In genomic region chr3:35448681-35449080, GRCh38 we compare ENCODE assay signal across 18 cellular contexts.
DNase-seq lines count a peak whose midpoint lies in the region; ATAC-seq, FAIRE-seq and TF ChIP-seq lines count a peak whose summit lies in the region.
"Had no signal": no experiment of that assay in that cellular context is flagged by ENCODE, and none has a peak within 500 bp of the region (broad histone marks: within the 10 kb centered on the region; RNA-seq: fewer than 3 reads in every experiment).

No MANE protein-coding gene starts in this region.

- intact Hi-C loops in HepG2 (cut with micrococcal nuclease; ENCODE audit: unreplicated experiment) (no loop called here), right lobe of liver (cut with DNase I) (no loop called here)

- H3K79me2 ChIP-seq in HepG2 (ENCODE audit: insufficient read depth, low read length) = no peaks in the 10 kb centered on the region

- H3K9ac ChIP-seq in liver (ENCODE audit: low read depth in 1 of 2, low read length in 2 of 2) (no peak overlapping the region), HepG2 (ENCODE audit: insufficient read depth, low read depth, low read length) (no peak overlapping the region)
- H3K9ac ChIP-seq: GM23248 had no signal

- H3K27me3 ChIP-seq in liver (ENCODE audit: control insufficient read depth in 4 of 4, insufficient read depth in 4 of 4, low read length in 3 of 4) (no peaks in the 10 kb centered on the region), HepG2 (ENCODE audit: control insufficient read depth in 1 of 2, insufficient read depth in 2 of 2, low read length in 2 of 2) (no peaks in the 10 kb centered on the region; a peak in 1 of 5 replicates), right lobe of liver (no peaks in the 10 kb centered on the region)

- no TSS peak for BruUV-seq in HepG2 (replicated peaks; lab: Mats Ljungman, UMichigan)

- POLR2A ChIA-PET in HepG2 (lab: Yijun Ruan, JAX) = no interaction called here

- H3K9me3 ChIP-seq in liver (ENCODE audit: control insufficient read depth in 4 of 4, low read length in 3 of 4) = no peaks in the 10 kb centered on the region
- peaks cover 20% of the 10 kb centered on the region; the same call in 1 of the 2 replicates for H3K9me3 ChIP-seq in HepG2 (ENCODE audit: low read length)
- H3K9me3 ChIP-seq in right lobe of liver = no peaks in the 10 kb centered on the region

- H3K4me2 ChIP-seq in HepG2 (ENCODE audit: low read depth, low read length) = no peak overlapping the region

- CTCF ChIA-PET in HepG2 (lab: Yijun Ruan, JAX; ENCODE audit: low intra/inter-chr PET ratio, low total read pairs) = no interaction called here

- H2AFZ ChIP-seq in HepG2 (ENCODE audit: low read length) = no peak overlapping the region
- H2AFZ ChIP-seq: GM23248 had no signal

- in situ Hi-C loops in HepG2 (cut with HindIII; ENCODE audit: extremely low pct_ligation_motif_present, low pct_unique_long_range_greater_than_20kb) = no loop called here

- TF ChIP-seq RAD21 in liver (IDR thresholded peaks at IDR 0.05) (no peak), HepG2 (CRISPR knock-in tag; IDR thresholded peaks at IDR 0.05) (no peak)

- WGBS in liver = 36% methylated on average over 1 of the region's 1 CpG
- WGBS in HepG2 (ENCODE audit: low lambda C conversion rate) = 0% methylated on average over 1 of the region's 1 CpG
- WGBS in right lobe of liver (ENCODE audit: insufficient coverage, low coverage, low lambda C conversion rate, missing lambda C conversion rate) = 4% methylated on average over 1 of the region's 1 CpG

- no peak for TF ChIP-seq CTCF in liver (IDR thresholded peaks at IDR 0.05; ENCODE audit: low read depth, low read length, missing input control)
- no peak for TF ChIP-seq CTCF in HepG2 (CRISPR knock-in tag; IDR thresholded peaks at IDR 0.05)
- no peak for TF ChIP-seq CTCF in right lobe of liver (IDR thresholded peaks at IDR 0.05)

- TF ChIP-seq EP300 in HepG2 (IDR thresholded peaks at IDR 0.05; ENCODE audit: low read depth in 2 of 2, low read length in 2 of 2) (no peak), HepG2 (CRISPR knock-in tag; IDR thresholded peaks at IDR 0.05; ENCODE audit: borderline replicate concordance) (no peak)

- H3K27ac ChIP-seq in liver (ENCODE audit: low read depth in 1 of 2, low read length in 2 of 2) (no peak overlapping the region), HepG2 (ENCODE audit: extremely low read length, insufficient read depth, low read length) (no peak overlapping the region), right lobe of liver (peak overlapping the region in 1 of 3 donors; percentile 48)
- H3K27ac ChIP-seq: GM23248 had no signal

- H3K4me1 ChIP-seq in liver (ENCODE audit: control insufficient read depth in 4 of 4, insufficient read depth in 4 of 4, low read length in 3 of 4) (peaks cover 0 to 15% (median 4%) of the 10 kb centered on the region in 4 donors), HepG2 (ENCODE audit: insufficient read depth, low read length) (no peaks in the 10 kb centered on the region), right lobe of liver (peaks cover 0 to 5% (median 0%) of the 10 kb centered on the region in 4 donors)

- no peak for FAIRE-seq in HepG2 (lab: Jason Lieb, UNC)
- FAIRE-seq: GM12891, GM18507, H1 had no signal

- H3K4me3 ChIP-seq in liver (ENCODE audit: low read depth in 1 of 3, low read length in 3 of 3) = no peak overlapping the region
- no peak overlapping the region for H3K4me3 ChIP-seq in HepG2 (replicated peaks in 1 of 3; ENCODE audit: insufficient read depth in 1 of 3, low read depth in 2 of 3, low read length in 3 of 3)
- no peak overlapping the region for H3K4me3 ChIP-seq in right lobe of liver
- H3K4me3 ChIP-seq: GM23248 had no signal

- DNase-seq in HepG2 (ENCODE audit: low spot score) (no peak), cerebellar cortex (ENCODE audit: low spot score) (peak; percentile 55), right lobe of liver (no peak), GM19240 (ENCODE audit: insufficient read length, low spot score) (no peak), NCI-H526 treated with DMSO at 0.1 percent for 48 hours (lab: John Stamatoyannopoulos, UW) (no peak), mesenteric fat pad (ENCODE audit: low spot score) (no peak)
- DNase-seq: Calu3; CD4-positive, alpha-beta memory T cell; COR-L47; DND-41; GDM1; GM23248; H7; HCEC 1CT had no signal

- no peaks in the 10 kb centered on the region for H3K36me3 ChIP-seq in liver (ENCODE audit: control insufficient read depth in 4 of 4, insufficient read depth in 3 of 4, low read depth in 1 of 4, low read length in 3 of 4)
- no peaks in the 10 kb centered on the region for H3K36me3 ChIP-seq in HepG2 (replicated peaks in 1 of 2; ENCODE audit: control insufficient read depth in 1 of 2, insufficient read depth in 2 of 2, low read length in 2 of 2)
- H3K36me3 ChIP-seq in right lobe of liver = no peaks in the 10 kb centered on the region

- no peaks in the 10 kb centered on the region for H4K20me1 ChIP-seq in HepG2 (ENCODE audit: insufficient read depth, low read length)

- ATAC-seq in HepG2 = no peak
- ATAC-seq in right lobe of liver = peak; percentile 69 to 89 (median 80)

- no peak for TF ChIP-seq POLR2A in HepG2 (IDR thresholded peaks at IDR 0.05; ENCODE audit: insufficient read depth in 1 of 2, low read depth in 2 of 2, low read length in 2 of 2)
- TF ChIP-seq POLR2A in right lobe of liver (IDR thresholded peaks at IDR 0.05) = no peak

TF ChIP-seq in liver, 16 proteins besides CTCF, POLR2A, EP300 and RAD21:
- TF ChIP-seq EGR1 (IDR thresholded peaks at IDR 0.05; ENCODE audit: low read depth in 2 of 2) (no peak), FOXA2 (IDR thresholded peaks at IDR 0.05) (peak; percentile 38)

TF ChIP-seq in HepG2, 621 proteins besides CTCF, POLR2A, EP300 and RAD21:
- TF ChIP-seq ZEB1 (IDR thresholded peaks at IDR 0.05; ENCODE audit: insufficient replicate concordance, low read depth) = no peak
- TF ChIP-seq NCOR1 (IDR thresholded peaks at IDR 0.05; ENCODE audit: borderline replicate concordance, low read length) = no peak
- TF ChIP-seq ZNF639 (CRISPR knock-in tag; conservative IDR thresholded peaks at IDR 0.05) = no peak
- TF ChIP-seq PRPF4 (IDR thresholded peaks at IDR 0.05; ENCODE audit: low read depth, low read length, poor library complexity, severe bottlenecking) = no peak
- no peak for TF ChIP-seq RFXAP (CRISPR knock-in tag; IDR thresholded peaks at IDR 0.05; ENCODE audit: borderline replicate concordance)
- no peak for TF ChIP-seq ERF (CRISPR knock-in tag; IDR thresholded peaks at IDR 0.05)
- no peak for TF ChIP-seq ZNF235 (CRISPR knock-in tag; IDR thresholded peaks at IDR 0.05; ENCODE audit: borderline replicate concordance)
